1 cellular context compared by ENCODE assay signal in genomic region chr1:203702130-203702577, GRCh38.
TF ChIP-seq lines count a peak whose summit lies in the region.

No MANE protein-coding gene starts in this region.

TF ChIP-seq in GM23338, 12 proteins besides CTCF, POLR2A, EP300 and RAD21 (continued from another document):
- TF ChIP-seq ZNF462 (CRISPR knock-in tag; IDR thresholded peaks at IDR 0.05): no peak
